16 cellular contexts compared by ENCODE assay signal in the genomic region with DNA sequence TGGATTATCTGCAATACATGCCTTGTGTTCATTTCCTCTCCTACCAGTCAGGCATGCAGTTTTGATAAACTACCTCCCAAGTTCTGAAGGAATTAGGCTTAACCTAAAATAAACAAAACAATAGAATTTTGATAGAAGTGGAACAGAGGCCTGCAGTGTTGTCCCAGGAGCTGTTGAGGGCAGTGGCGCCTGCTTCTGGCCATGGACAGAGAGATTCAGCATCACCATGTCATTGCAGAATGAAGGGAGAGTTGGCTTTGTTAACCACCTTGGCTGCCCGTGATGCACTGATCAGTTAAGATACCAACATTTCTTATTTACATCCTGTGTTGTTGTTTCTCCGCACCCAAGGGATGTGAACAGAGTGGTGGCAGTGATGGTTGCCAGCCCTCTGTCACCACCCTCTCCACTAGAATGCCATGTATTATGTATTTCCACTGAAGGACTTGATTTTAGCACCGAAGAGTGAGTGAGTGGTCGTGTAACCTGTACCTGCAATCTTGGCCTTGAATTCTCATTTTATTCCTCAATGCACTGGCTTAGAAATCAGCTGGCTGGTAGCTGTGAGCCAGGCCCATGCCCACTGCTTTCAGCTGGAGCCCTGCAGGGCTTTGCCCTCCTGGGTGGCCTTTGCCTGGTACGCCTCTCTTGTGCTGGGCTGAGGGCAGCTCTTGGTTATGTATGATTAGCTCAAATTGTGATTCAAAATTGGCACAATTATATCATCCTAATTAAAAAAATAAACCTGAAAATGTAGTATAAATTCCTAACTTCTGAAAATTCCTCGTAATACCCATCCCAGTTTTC. TPM values are rescaled to one million over a fixed set of nuclear protein-coding genes. Genes with fewer than 3 reads are reported as not detected.
DNase-seq lines count a peak whose midpoint lies in the region; ATAC-seq and TF ChIP-seq lines count a peak whose summit lies in the region.
"Had no signal": no experiment of that assay in that cellular context is flagged by ENCODE, and none has a peak within 500 bp of the region (broad histone marks: within the 10 kb centered on the region; RNA-seq: fewer than 3 reads in every experiment).

No MANE protein-coding gene starts in this region.

- no peaks in the 10 kb centered on the region for H3F3A ChIP-seq in OCI-LY1 (ENCODE audit: insufficient read depth, low read length)

- peaks cover 29% of the 10 kb centered on the region for H3K4me1 Mint-ChIP-seq in activated CD4-positive, alpha-beta T cell treated with anti-CD3 and anti-CD28 coated beads, Interleukin-2, amount 10 ng/mL, durations not matched to agents 7 days and 5 days
- H3K4me1 Mint-ChIP-seq: brain had no signal

- CTCF ChIA-PET in activated CD4-positive, alpha-beta T cell treated with anti-CD3 and anti-CD28 coated beads, Interleukin-2, amount 10 ng/mL, durations not matched to agents 7 days and 5 days (lab: Charles Lee): no interaction called here

- H3K9ac ChIP-seq in OCI-LY1 (ENCODE audit: low read length): no peak overlapping the region
- H3K9ac ChIP-seq: parathyroid adenoma had no signal

- TF ChIP-seq CTCF in OCI-LY1 (IDR thresholded peaks at IDR 0.05; ENCODE audit: low read length): peak; percentile 10; the same call in 1 of the 2 replicates

- H3K27me3 ChIP-seq in OCI-LY1 (ENCODE audit: insufficient read depth, low read length): no peaks in the 10 kb centered on the region

- H3K27me3 Mint-ChIP-seq in activated CD4-positive, alpha-beta T cell treated with anti-CD3 and anti-CD28 coated beads, Interleukin-2, amount 10 ng/mL, durations not matched to agents 7 days and 5 days: no peaks in the 10 kb centered on the region
- H3K27me3 Mint-ChIP-seq: brain had no signal

- no peaks in the 10 kb centered on the region for H3K9me3 Mint-ChIP-seq in activated CD4-positive, alpha-beta T cell treated with anti-CD3 and anti-CD28 coated beads, Interleukin-2, amount 10 ng/mL, durations not matched to agents 7 days and 5 days
- H3K9me3 Mint-ChIP-seq: brain had no signal

- H3K4me3 Mint-ChIP-seq in activated CD4-positive, alpha-beta T cell treated with anti-CD3 and anti-CD28 coated beads, Interleukin-2, amount 10 ng/mL, durations not matched to agents 7 days and 5 days: no peak overlapping the region
- H3K4me3 Mint-ChIP-seq: brain had no signal

- H3K27ac Mint-ChIP-seq in activated CD4-positive, alpha-beta T cell treated with anti-CD3 and anti-CD28 coated beads, Interleukin-2, amount 10 ng/mL, durations not matched to agents 7 days and 5 days: peak overlapping the region; percentile 48

- no peaks in the 10 kb centered on the region for H3K9me3 ChIP-seq in OCI-LY1 (ENCODE audit: low read length)

- POLR2A ChIA-PET in activated CD4-positive, alpha-beta T cell treated with anti-CD3 and anti-CD28 coated beads, Interleukin-2, amount 10 ng/mL, durations not matched to agents 7 days and 5 days (lab: Charles Lee): no interaction called here

- DNase-seq in activated CD4-positive, alpha-beta T cell treated with anti-CD3 and anti-CD28 coated beads, Interleukin-2, amount 10 ng/mL, durations not matched to agents 7 days and 5 days: no peak
- no peak for DNase-seq in activated CD4-positive, alpha-beta T cell treated with anti-CD3 and anti-CD28 coated beads for 1 hour
- DNase-seq in cerebellar cortex (ENCODE audit: low spot score) (peak; percentile 38), lung microvascular endothelial cell (ENCODE audit: low read depth in 2 of 2) (peak; percentile 37 to 47)
- DNase-seq: activated CD4-positive, alpha-beta T cell treated with anti-CD3 and anti-CD28 coated beads for 4 hours; GOT3; NCI-H2081; stimulated activated CD4-positive, alpha-beta T cell treated with anti-CD3 and anti-CD28 coated beads, Interleukin-2, amount 100 ng/mL, for 24 hours had no signal

- H3K4me2 ChIP-seq in OCI-LY1 (ENCODE audit: low read length): no peak overlapping the region

- peaks cover 31% of the 10 kb centered on the region for H3K4me1 ChIP-seq in OCI-LY1 (ENCODE audit: insufficient read depth, low read length, severe bottlenecking)
- H3K4me1 ChIP-seq: parathyroid adenoma had no signal

- peak overlapping the region; percentile 55 for H3K27ac ChIP-seq in OCI-LY1 (ENCODE audit: low read depth, low read length, poor library complexity, severe bottlenecking)
- H3K27ac ChIP-seq: epithelial cell of prostate, HL-60, parathyroid adenoma had no signal

- H4K20me1 ChIP-seq in OCI-LY1 (ENCODE audit: insufficient read depth, low read length): no peaks in the 10 kb centered on the region

- no peaks in the 10 kb centered on the region for H3K9me2 ChIP-seq in OCI-LY1 (ENCODE audit: low read depth, low read length)

- H3K4me3 ChIP-seq in OCI-LY1 (ENCODE audit: low read depth, low read length, poor library complexity, severe bottlenecking): no peak overlapping the region

- H3K79me2 ChIP-seq in OCI-LY1 (ENCODE audit: insufficient read depth, low read length): no peaks in the 10 kb centered on the region
- H3K79me2 ChIP-seq: parathyroid adenoma had no signal

- H2AFZ ChIP-seq in OCI-LY1 (ENCODE audit: low read length): no peak overlapping the region
- H2AFZ ChIP-seq: parathyroid adenoma had no signal

- H3K36me3 ChIP-seq in OCI-LY1 (ENCODE audit: insufficient read depth, low read length): peaks cover 31% of the 10 kb centered on the region

- ATAC-seq in GM18520 (IDR thresholded peaks at IDR 0.05; ENCODE audit: unreplicated experiment): no peak
- ATAC-seq in GM18868 (IDR thresholded peaks at IDR 0.05; ENCODE audit: unreplicated experiment): no peak
- ATAC-seq in HG03354 (IDR thresholded peaks at IDR 0.05; ENCODE audit: poor library complexity, severe bottlenecking, unreplicated experiment): no peak

- H3K36me3 Mint-ChIP-seq in activated CD4-positive, alpha-beta T cell treated with anti-CD3 and anti-CD28 coated beads, Interleukin-2, amount 10 ng/mL, durations not matched to agents 7 days and 5 days (ENCODE audit: low read depth): peaks cover 11% of the 10 kb centered on the region
- H3K36me3 Mint-ChIP-seq: brain had no signal

RNA-seq across cellular contexts. Expression of a gene that starts 56.5 kb away (rescaled TPM):
- total RNA-seq in activated CD4-positive, alpha-beta T cell treated with anti-CD3 and anti-CD28 coated beads, Interleukin-2, amount 10 ng/mL, durations not matched to agents 7 days and 5 days: 10 to 100 TPM; 12.4 to 13.8 TPM
- total RNA-seq in lung microvascular endothelial cell: 2.2 and 2.6 TPM in 2 replicates

Comparison
In these comparisons a context has a peak if more than half of its experiments do, and no peak if none do; other contexts are left out.
1. DNase-seq: peak in cerebellar cortex (single experiment) and lung microvascular endothelial cell (2 of 2); none in activated CD4-positive, alpha-beta T cell treated with anti-CD3 and anti-CD28 coated beads, Interleukin-2, amount 10 ng/mL, durations not matched to agents 7 days and 5 days (single experiment) and activated CD4-positive, alpha-beta T cell treated with anti-CD3 and anti-CD28 coated beads for 1 hour (single experiment).